Comparison of ENCODE assay signal across 20 cellular contexts in the genomic region with DNA sequence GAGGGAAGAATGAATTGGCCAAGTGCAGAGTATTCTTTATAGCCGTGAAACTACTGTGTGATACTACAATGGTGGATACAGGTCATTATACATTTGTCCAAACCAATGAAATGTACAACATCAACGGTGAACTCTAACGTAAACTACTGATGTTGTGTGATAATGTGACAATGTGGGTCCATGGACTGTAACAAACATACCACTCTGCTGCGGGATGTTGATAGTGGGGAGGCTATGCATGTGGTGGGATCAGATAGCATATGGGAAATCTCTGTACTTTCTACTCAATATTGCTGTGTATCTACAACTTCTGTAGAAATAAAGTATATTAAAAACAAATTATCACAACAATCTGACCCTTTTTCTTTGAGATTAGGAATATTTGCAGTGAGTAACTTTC.
"Had no signal": no experiment of that assay in that cellular context is flagged by ENCODE, and none has a peak within 500 bp of the region (broad histone marks: within the 10 kb centered on the region; RNA-seq: fewer than 3 reads in every experiment).

No MANE protein-coding gene starts in this region.

- FAIRE-seq: small intestine, urothelium cell line had no signal

- DNase-seq: naive thymus-derived CD4-positive, alpha-beta T cell; natural killer cell; occipital lobe; ovary; posterior cingulate gyrus; retina; right lobe of liver; sigmoid colon; small intestine; stimulated activated CD4-positive, alpha-beta T cell treated with anti-CD3 and anti-CD28 coated beads, Interleukin-15, amount 100 ng/mL, for 24 hours; stimulated activated CD4-positive, alpha-beta T cell treated with anti-CD3 and anti-CD28 coated beads, Interleukin-2, amount 100 ng/mL, for 24 hours; stimulated activated CD4-positive, alpha-beta T cell treated with anti-CD3 and anti-CD28 coated beads, Interleukin-2, amount 100 ng/mL, for 48 hours; stimulated activated CD4-positive, alpha-beta T cell treated with anti-CD3 and anti-CD28 coated beads, Interleukin-4, amount 100 ng/mL, for 24 hours; stimulated activated naive B cell treated with anti-CD40 and anti-IgM and Interleukin-4, amounts not matched to agents 10 μg/mL and 1 μg/mL and 100 μg/mL, for 72 hours; stimulated activated naive CD4-positive, alpha-beta T cell treated with Interleukin-2 at 50 U/mL for 16 hours; stomach; thyroid gland; trophoblast cell; upper lobe of left lung had no signal
